In genomic region chr4:172962564-172963353, GRCh38 we compare ENCODE assay signal across 11 cellular contexts.
A peak's percentile ranks its signal among the peaks of the same experiment; 100 is the strongest.
DNase-seq lines count a peak whose midpoint lies in the region; ATAC-seq and TF ChIP-seq lines count a peak whose summit lies in the region.
"Had no signal": no experiment of that assay in that cellular context is flagged by ENCODE, and none has a peak within 500 bp of the region (broad histone marks: within the 10 kb centered on the region; RNA-seq: fewer than 3 reads in every experiment).

No MANE protein-coding gene starts in this region.

- H3K4me3 ChIP-seq in skeletal muscle cell (ENCODE audit: low read depth, low read length), result no peak overlapping the region
- no peak overlapping the region for H3K4me3 ChIP-seq in ovary
- H3K4me3 ChIP-seq: GM12878, Peyer's patch had no signal

- WGBS in ovary, 3 donors, result 19 to 28% (median 21%) methylated on average over 10 of the region's 10 CpGs

- H3K9me3 ChIP-seq in ovary, result no peaks in the 10 kb centered on the region
- H3K9me3 ChIP-seq: Peyer's patch had no signal

- TF ChIP-seq EP300 in ovary (IDR thresholded peaks at IDR 0.05), result no peak

- H3K27me3 ChIP-seq in ovary, result no peaks in the 10 kb centered on the region
- H3K27me3 ChIP-seq: Peyer's patch had no signal

- intact Hi-C loops in ovary (cut with DNase I), result no loop called here

- no peak for TF ChIP-seq POLR2A in ovary (IDR thresholded peaks at IDR 0.05)

- H3K36me3 ChIP-seq in ovary, result no peaks in the 10 kb centered on the region
- H3K36me3 ChIP-seq: Peyer's patch had no signal

- DNase-seq in H4 (ENCODE audit: low spot score) (peak; percentile 97), NCI-H446 (lab: John Stamatoyannopoulos, UW) (peak; percentile 22 to 53), epithelial cell of prostate (ENCODE audit: low read depth, low spot score) (peak; percentile 55), skeletal muscle cell (ENCODE audit: low read depth) (peak; percentile 68), ovary (no peak), CD1c-positive myeloid dendritic cell (ENCODE audit: extremely low spot score) (no peak)
- no peak for DNase-seq in activated naive CD4-positive, alpha-beta T cell (lab: John Stamatoyannopoulos, UW)
- DNase-seq: erythroblast had no signal

- no peak for TF ChIP-seq CTCF in ovary (IDR thresholded peaks at IDR 0.05)

- H3K27ac ChIP-seq in epithelial cell of prostate, result no peak overlapping the region
- H3K27ac ChIP-seq in ovary, result no peak overlapping the region

- no peak for ATAC-seq in HG02763 (IDR thresholded peaks at IDR 0.05; ENCODE audit: unreplicated experiment)
- ATAC-seq: GM12878 had no signal

- peaks cover 1% of the 10 kb centered on the region for H3K4me1 ChIP-seq in ovary (ENCODE audit: insufficient read depth)

Comparison
In these comparisons a context has a peak if more than half of its experiments do, and no peak if none do; other contexts are left out.
1. DNase-seq: peak in H4 (single experiment), NCI-H446 (2 of 2), epithelial cell of prostate (single experiment) and skeletal muscle cell (single experiment); none in ovary (0 of 5), activated naive CD4-positive, alpha-beta T cell (0 of 4) and CD1c-positive myeloid dendritic cell (single experiment).